ENCODE assay signal across 17 cellular contexts in genomic region chr14:93663317-93663716, GRCh38.
DNase-seq lines count a peak whose midpoint lies in the region; ATAC-seq lines count a peak whose summit lies in the region.
"Had no signal": no experiment of that assay in that cellular context is flagged by ENCODE, and none has a peak within 500 bp of the region (broad histone marks: within the 10 kb centered on the region; RNA-seq: fewer than 3 reads in every experiment).

No MANE protein-coding gene starts in this region.

- H3K36me3 ChIP-seq in CD8-positive, alpha-beta memory T cell (ENCODE audit: insufficient read depth, low read length), result no peaks in the 10 kb centered on the region
- H3K36me3 ChIP-seq: BLaER1 had no signal

- H3K4me3 Mint-ChIP-seq in CD8-positive, alpha-beta memory T cell, result no peak overlapping the region
- H3K4me3 Mint-ChIP-seq: CD14-positive monocyte; CD4-positive, alpha-beta memory T cell; CD4-positive, CD25-positive, alpha-beta regulatory T cell had no signal

- POLR2A ChIA-PET in CD8-positive, alpha-beta memory T cell (lab: Charles Lee), result no interaction called here

- no peaks in the 10 kb centered on the region for H3K36me3 Mint-ChIP-seq in CD8-positive, alpha-beta memory T cell
- H3K36me3 Mint-ChIP-seq: CD14-positive monocyte; CD4-positive, CD25-positive, alpha-beta regulatory T cell had no signal

- no peaks in the 10 kb centered on the region for H3K4me1 ChIP-seq in CD8-positive, alpha-beta memory T cell (ENCODE audit: insufficient read depth, low read length)
- H3K4me1 ChIP-seq: BE2C, Caco-2 had no signal

- H3K4me1 Mint-ChIP-seq in CD8-positive, alpha-beta memory T cell, result no peaks in the 10 kb centered on the region
- H3K4me1 Mint-ChIP-seq: CD14-positive monocyte; CD4-positive, alpha-beta memory T cell; CD4-positive, CD25-positive, alpha-beta regulatory T cell had no signal

- CTCF ChIA-PET in CD8-positive, alpha-beta memory T cell (lab: Charles Lee), result no interaction called here

- H3K9me3 ChIP-seq in CD8-positive, alpha-beta memory T cell (ENCODE audit: low read length), result peaks cover 4% of the 10 kb centered on the region
- H3K9me3 ChIP-seq: BE2C had no signal

- DNase-seq in sciatic nerve (ENCODE audit: low spot score) (no peak), NCI-H748 treated with DMSO at 0.1 percent for 48 hours (lab: John Stamatoyannopoulos, UW) (no peak), NCI-H2107 treated with DMSO at 0.1 percent for 48 hours (lab: John Stamatoyannopoulos, UW; ENCODE audit: unreplicated experiment) (no peak)
- no peak for DNase-seq in CD8-positive, alpha-beta memory T cell
- DNase-seq: 8988T; ACHN; BE2C; C1 segment of cervical spinal cord; Caco-2; Calu3; CD4-positive, alpha-beta memory T cell; CD4-positive, CD25-positive, alpha-beta regulatory T cell; DMS79 treated with DMSO at 0.1 percent for 48 hours; GF-D8 had no signal

- H3K27me3 Mint-ChIP-seq in CD8-positive, alpha-beta memory T cell, result peaks cover 3 to 36% of the 10 kb centered on the region in 2 donors

- H3K27ac ChIP-seq in temporal lobe (ENCODE audit: low read depth, low read length), result peak overlapping the region; percentile 47
- H3K27ac ChIP-seq in CD8-positive, alpha-beta memory T cell (ENCODE audit: low read depth, low read length), result no peak overlapping the region
- H3K27ac ChIP-seq: BLaER1 had no signal

- no peak overlapping the region for H3K27ac Mint-ChIP-seq in CD8-positive, alpha-beta memory T cell
- H3K27ac Mint-ChIP-seq: CD14-positive monocyte; CD4-positive, alpha-beta memory T cell; CD4-positive, CD25-positive, alpha-beta regulatory T cell had no signal

- intact Hi-C loops in sciatic nerve (cut with DNase I), result no loop called here

- H3K4me3 ChIP-seq in CD8-positive, alpha-beta memory T cell (ENCODE audit: low read length), result no peak overlapping the region
- H3K4me3 ChIP-seq: BLaER1 had no signal

- no peaks in the 10 kb centered on the region for H3K27me3 ChIP-seq in CD8-positive, alpha-beta memory T cell (ENCODE audit: insufficient read depth, low read length, poor library complexity, severe bottlenecking)
- H3K27me3 ChIP-seq: BE2C, BLaER1 had no signal

- peaks cover 17 to 35% (median 29%) of the 10 kb centered on the region in 5 donors for H3K9me3 Mint-ChIP-seq in CD8-positive, alpha-beta memory T cell

- ATAC-seq in sciatic nerve, result peak; percentile 24
